ENCODE assay signal across 10 cellular contexts in genomic region chr10:49204119-49204518, GRCh38. TPM values are rescaled to one million over a fixed set of nuclear protein-coding genes. Genes with fewer than 3 reads are reported as not detected.
"Had no signal": no experiment of that assay in that cellular context is flagged by ENCODE, and none has a peak within 500 bp of the region (broad histone marks: within the 10 kb centered on the region; RNA-seq: fewer than 3 reads in every experiment).

No MANE protein-coding gene starts in this region.

- H3K27ac Mint-ChIP-seq: IgD-negative memory B cell had no signal

- H3K36me3 Mint-ChIP-seq: IgD-negative memory B cell had no signal

- DNase-seq: IMR-90, KBM-7, KG1 had no signal

- H3K4me2 ChIP-seq: KMS-11 had no signal

- H3K27ac ChIP-seq: HL-60, KMS-11 had no signal

- H3K4me3 Mint-ChIP-seq: IgD-negative memory B cell had no signal

- ATAC-seq: HepG2 had no signal

- FAIRE-seq: HepG2, HTR-8/SVneo had no signal

- H3K9ac ChIP-seq: KMS-11 had no signal

RNA-seq across cellular contexts. Expression of gene TMEM273, which starts 15.9 kb away (rescaled TPM):
- total RNA-seq: HepG2, HT-29, HT1080, IMR-90 had no signal
- polyA plus RNA-seq: HepG2, IMR-90 had no signal
